ENCODE assay signal across 1 cellular context in the genomic region with DNA sequence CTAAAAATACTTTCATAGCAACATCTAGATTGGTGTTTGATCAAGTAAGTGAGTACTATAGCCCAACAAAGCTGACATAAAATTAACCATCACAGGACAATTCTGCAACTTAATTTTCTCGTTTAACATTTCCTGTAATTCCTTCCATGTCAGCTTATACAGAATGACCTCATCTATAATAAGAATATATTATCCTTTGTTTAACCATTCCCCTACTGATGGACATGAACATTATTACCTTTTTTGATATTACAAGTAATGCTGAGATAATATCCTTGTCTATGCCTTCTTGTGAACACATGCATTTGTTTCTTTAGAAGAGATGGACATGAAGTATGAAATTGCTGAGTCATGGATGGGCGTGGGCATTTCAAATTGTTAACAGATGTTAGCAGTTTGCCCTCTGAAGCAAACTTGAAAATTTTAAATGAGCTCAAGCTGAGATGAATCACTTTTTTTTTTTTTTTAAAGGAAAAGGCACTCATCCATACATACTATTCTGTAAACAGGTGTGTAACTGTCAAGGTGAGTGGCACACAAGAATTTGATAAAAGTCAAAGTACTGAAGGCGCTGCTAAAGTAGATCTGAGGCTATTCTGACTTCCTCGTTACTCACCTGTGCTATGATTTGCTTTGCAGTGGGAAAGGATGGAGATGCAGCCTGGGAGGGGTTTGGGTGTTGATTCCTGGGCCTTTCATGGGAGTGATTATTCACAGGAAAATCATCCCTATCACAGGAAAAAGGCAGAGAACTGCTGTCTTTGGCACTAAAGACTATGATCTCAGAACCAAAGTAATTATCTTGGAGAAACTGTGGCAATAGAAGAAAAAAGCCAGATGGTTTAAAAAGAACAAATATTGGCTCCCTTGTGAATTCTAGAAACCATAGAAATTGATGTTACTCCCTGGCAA.
TF ChIP-seq lines count a peak whose summit lies in the region.

No MANE protein-coding gene starts in this region.

TF ChIP-seq in H1, 55 proteins besides CTCF, POLR2A, EP300 and RAD21 (continued from another document):
- TF ChIP-seq KDM4A (IDR thresholded peaks at IDR 0.05; ENCODE audit: low read depth, low read length, severe bottlenecking) = no peak
- no peak for TF ChIP-seq POLR2AphosphoS5 (IDR thresholded peaks at IDR 0.05; ENCODE audit: low read depth, low read length)
- no peak for TF ChIP-seq RNF2 (IDR thresholded peaks at IDR 0.05; ENCODE audit: borderline replicate concordance, low read depth, low read length, missing control alignments, poor library complexity, severe bottlenecking)
- no peak for TF ChIP-seq CHD1 (IDR thresholded peaks at IDR 0.05; ENCODE audit: low read depth, low read length)
- no peak for TF ChIP-seq TAF1 (IDR thresholded peaks at IDR 0.05; ENCODE audit: low read depth, low read length)
- TF ChIP-seq JUND (IDR thresholded peaks at IDR 0.05; ENCODE audit: low read length) = no peak
- TF ChIP-seq, protein P1, sequence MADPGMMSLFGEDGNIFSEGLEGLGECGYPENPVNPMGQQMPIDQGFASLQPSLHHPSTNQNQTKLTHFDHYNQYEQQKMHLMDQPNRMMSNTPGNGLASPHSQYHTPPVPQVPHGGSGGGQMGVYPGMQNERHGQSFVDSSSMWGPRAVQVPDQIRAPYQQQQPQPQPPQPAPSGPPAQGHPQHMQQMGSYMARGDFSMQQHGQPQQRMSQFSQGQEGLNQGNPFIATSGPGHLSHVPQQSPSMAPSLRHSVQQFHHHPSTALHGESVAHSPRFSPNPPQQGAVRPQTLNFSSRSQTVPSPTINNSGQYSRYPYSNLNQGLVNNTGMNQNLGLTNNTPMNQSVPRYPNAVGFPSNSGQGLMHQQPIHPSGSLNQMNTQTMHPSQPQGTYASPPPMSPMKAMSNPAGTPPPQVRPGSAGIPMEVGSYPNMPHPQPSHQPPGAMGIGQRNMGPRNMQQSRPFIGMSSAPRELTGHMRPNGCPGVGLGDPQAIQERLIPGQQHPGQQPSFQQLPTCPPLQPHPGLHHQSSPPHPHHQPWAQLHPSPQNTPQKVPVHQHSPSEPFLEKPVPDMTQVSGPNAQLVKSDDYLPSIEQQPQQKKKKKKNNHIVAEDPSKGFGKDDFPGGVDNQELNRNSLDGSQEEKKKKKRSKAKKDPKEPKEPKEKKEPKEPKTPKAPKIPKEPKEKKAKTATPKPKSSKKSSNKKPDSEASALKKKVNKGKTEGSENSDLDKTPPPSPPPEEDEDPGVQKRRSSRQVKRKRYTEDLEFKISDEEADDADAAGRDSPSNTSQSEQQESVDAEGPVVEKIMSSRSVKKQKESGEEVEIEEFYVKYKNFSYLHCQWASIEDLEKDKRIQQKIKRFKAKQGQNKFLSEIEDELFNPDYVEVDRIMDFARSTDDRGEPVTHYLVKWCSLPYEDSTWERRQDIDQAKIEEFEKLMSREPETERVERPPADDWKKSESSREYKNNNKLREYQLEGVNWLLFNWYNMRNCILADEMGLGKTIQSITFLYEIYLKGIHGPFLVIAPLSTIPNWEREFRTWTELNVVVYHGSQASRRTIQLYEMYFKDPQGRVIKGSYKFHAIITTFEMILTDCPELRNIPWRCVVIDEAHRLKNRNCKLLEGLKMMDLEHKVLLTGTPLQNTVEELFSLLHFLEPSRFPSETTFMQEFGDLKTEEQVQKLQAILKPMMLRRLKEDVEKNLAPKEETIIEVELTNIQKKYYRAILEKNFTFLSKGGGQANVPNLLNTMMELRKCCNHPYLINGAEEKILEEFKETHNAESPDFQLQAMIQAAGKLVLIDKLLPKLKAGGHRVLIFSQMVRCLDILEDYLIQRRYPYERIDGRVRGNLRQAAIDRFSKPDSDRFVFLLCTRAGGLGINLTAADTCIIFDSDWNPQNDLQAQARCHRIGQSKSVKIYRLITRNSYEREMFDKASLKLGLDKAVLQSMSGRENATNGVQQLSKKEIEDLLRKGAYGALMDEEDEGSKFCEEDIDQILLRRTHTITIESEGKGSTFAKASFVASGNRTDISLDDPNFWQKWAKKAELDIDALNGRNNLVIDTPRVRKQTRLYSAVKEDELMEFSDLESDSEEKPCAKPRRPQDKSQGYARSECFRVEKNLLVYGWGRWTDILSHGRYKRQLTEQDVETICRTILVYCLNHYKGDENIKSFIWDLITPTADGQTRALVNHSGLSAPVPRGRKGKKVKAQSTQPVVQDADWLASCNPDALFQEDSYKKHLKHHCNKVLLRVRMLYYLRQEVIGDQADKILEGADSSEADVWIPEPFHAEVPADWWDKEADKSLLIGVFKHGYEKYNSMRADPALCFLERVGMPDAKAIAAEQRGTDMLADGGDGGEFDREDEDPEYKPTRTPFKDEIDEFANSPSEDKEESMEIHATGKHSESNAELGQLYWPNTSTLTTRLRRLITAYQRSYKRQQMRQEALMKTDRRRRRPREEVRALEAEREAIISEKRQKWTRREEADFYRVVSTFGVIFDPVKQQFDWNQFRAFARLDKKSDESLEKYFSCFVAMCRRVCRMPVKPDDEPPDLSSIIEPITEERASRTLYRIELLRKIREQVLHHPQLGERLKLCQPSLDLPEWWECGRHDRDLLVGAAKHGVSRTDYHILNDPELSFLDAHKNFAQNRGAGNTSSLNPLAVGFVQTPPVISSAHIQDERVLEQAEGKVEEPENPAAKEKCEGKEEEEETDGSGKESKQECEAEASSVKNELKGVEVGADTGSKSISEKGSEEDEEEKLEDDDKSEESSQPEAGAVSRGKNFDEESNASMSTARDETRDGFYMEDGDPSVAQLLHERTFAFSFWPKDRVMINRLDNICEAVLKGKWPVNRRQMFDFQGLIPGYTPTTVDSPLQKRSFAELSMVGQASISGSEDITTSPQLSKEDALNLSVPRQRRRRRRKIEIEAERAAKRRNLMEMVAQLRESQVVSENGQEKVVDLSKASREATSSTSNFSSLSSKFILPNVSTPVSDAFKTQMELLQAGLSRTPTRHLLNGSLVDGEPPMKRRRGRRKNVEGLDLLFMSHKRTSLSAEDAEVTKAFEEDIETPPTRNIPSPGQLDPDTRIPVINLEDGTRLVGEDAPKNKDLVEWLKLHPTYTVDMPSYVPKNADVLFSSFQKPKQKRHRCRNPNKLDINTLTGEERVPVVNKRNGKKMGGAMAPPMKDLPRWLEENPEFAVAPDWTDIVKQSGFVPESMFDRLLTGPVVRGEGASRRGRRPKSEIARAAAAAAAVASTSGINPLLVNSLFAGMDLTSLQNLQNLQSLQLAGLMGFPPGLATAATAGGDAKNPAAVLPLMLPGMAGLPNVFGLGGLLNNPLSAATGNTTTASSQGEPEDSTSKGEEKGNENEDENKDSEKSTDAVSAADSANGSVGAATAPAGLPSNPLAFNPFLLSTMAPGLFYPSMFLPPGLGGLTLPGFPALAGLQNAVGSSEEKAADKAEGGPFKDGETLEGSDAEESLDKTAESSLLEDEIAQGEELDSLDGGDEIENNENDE (IDR thresholded peaks at IDR 0.05; ENCODE audit: insufficient replicate concordance, low read length) = no peak
